In genomic region chr2:101744832-101745231, GRCh38 we compare ENCODE assay signal across 22 cellular contexts. TPM values are rescaled to one million over a fixed set of nuclear protein-coding genes. Genes with fewer than 3 reads are reported as not detected.
DNase-seq lines count a peak whose midpoint lies in the region; ATAC-seq and TF ChIP-seq lines count a peak whose summit lies in the region.
"Had no signal": no experiment of that assay in that cellular context is flagged by ENCODE, and none has a peak within 500 bp of the region (broad histone marks: within the 10 kb centered on the region; RNA-seq: fewer than 3 reads in every experiment).

No MANE protein-coding gene starts in this region.

- H3K4me3 ChIP-seq in OCI-LY1 (ENCODE audit: low read depth, low read length, poor library complexity, severe bottlenecking): no peak overlapping the region
- H3K4me3 ChIP-seq: GM23338, lower lobe of right lung, pancreas, PC-9, SJCRH30, thyroid gland had no signal

- H3K36me3 Mint-ChIP-seq in activated naive CD4-positive, alpha-beta T cell treated with anti-CD3 and anti-CD28 coated beads, Interleukin-2, amount 50 U/mL, for 72 hours: peaks cover 0 to 6% of the 10 kb centered on the region in 2 donors
- H3K36me3 Mint-ChIP-seq in stimulated activated naive CD8-positive, alpha-beta T cell treated with anti-CD3 and anti-CD28 coated beads, Interleukin-15, Interleukin-2, amounts not matched to agents 100 ng/mL and 50 ng/mL, for 24 hours (ENCODE audit: low read depth): no peaks in the 10 kb centered on the region
- H3K36me3 Mint-ChIP-seq: activated CD4-positive, alpha-beta memory T cell treated with anti-CD3 and anti-CD28 coated beads for 36 hours; immature natural killer cell had no signal

- H3F3A ChIP-seq in OCI-LY1 (ENCODE audit: insufficient read depth, low read length): no peaks in the 10 kb centered on the region

- H3K36me3 ChIP-seq in OCI-LY1 (ENCODE audit: insufficient read depth, low read length): no peaks in the 10 kb centered on the region
- H3K36me3 ChIP-seq: lower lobe of right lung, pancreas, thyroid gland had no signal

- H3K4me2 ChIP-seq in OCI-LY1 (ENCODE audit: low read length): peak overlapping the region; percentile 33; the same call in 1 of the 2 replicates

- H3K9me3 Mint-ChIP-seq in activated naive CD4-positive, alpha-beta T cell treated with anti-CD3 and anti-CD28 coated beads, Interleukin-2, amount 50 U/mL, for 72 hours: no peaks in the 10 kb centered on the region
- no peaks in the 10 kb centered on the region for H3K9me3 Mint-ChIP-seq in stimulated activated naive CD8-positive, alpha-beta T cell treated with anti-CD3 and anti-CD28 coated beads, Interleukin-15, Interleukin-2, amounts not matched to agents 100 ng/mL and 50 ng/mL, for 24 hours
- H3K9me3 Mint-ChIP-seq: activated CD4-positive, alpha-beta memory T cell treated with anti-CD3 and anti-CD28 coated beads for 36 hours; GM23338; immature natural killer cell had no signal

- H3K27me3 ChIP-seq in OCI-LY1 (ENCODE audit: insufficient read depth, low read length) (no peaks in the 10 kb centered on the region), layer of hippocampus (ENCODE audit: control insufficient read depth, insufficient read depth, low read length) (no peaks in the 10 kb centered on the region)
- H3K27me3 ChIP-seq: pancreas, SJCRH30, thyroid gland had no signal

- H3K27ac ChIP-seq in OCI-LY1 (ENCODE audit: low read depth, low read length, poor library complexity, severe bottlenecking) (no peak overlapping the region), layer of hippocampus (ENCODE audit: low read depth, low read length) (peak overlapping the region; percentile 43)
- H3K27ac ChIP-seq: lower lobe of right lung, pancreas, SJCRH30, thyroid gland had no signal

- H3K4me1 ChIP-seq in OCI-LY1 (ENCODE audit: insufficient read depth, low read length, severe bottlenecking): peaks cover 76% of the 10 kb centered on the region
- H3K4me1 ChIP-seq: SJCRH30 had no signal

- no peak overlapping the region for H3K4me3 Mint-ChIP-seq in stimulated activated naive CD8-positive, alpha-beta T cell treated with anti-CD3 and anti-CD28 coated beads, Interleukin-15, Interleukin-2, amounts not matched to agents 100 ng/mL and 50 ng/mL, for 24 hours
- H3K4me3 Mint-ChIP-seq: activated CD4-positive, alpha-beta memory T cell treated with anti-CD3 and anti-CD28 coated beads for 36 hours; GM23338; immature natural killer cell had no signal

- ATAC-seq in activated naive CD4-positive, alpha-beta T cell treated with anti-CD3 and anti-CD28 coated beads, Interleukin-2, amount 50 U/mL, for 72 hours: peak; percentile 44 to 56
- no peak for ATAC-seq in HG02840 (IDR thresholded peaks at IDR 0.05; ENCODE audit: low FRiP score, unreplicated experiment)
- ATAC-seq: GM23338, lower lobe of right lung, pancreas, right cardiac atrium had no signal

- H3K27ac Mint-ChIP-seq in activated naive CD4-positive, alpha-beta T cell treated with anti-CD3 and anti-CD28 coated beads, Interleukin-2, amount 50 U/mL, for 72 hours: peak overlapping the region in 1 of 2 donors; percentile 55
- peak overlapping the region; percentile 5 for H3K27ac Mint-ChIP-seq in stimulated activated naive CD8-positive, alpha-beta T cell treated with anti-CD3 and anti-CD28 coated beads, Interleukin-15, Interleukin-2, amounts not matched to agents 100 ng/mL and 50 ng/mL, for 24 hours
- H3K27ac Mint-ChIP-seq: activated CD4-positive, alpha-beta memory T cell treated with anti-CD3 and anti-CD28 coated beads for 36 hours had no signal

- TF ChIP-seq CTCF in OCI-LY1 (IDR thresholded peaks at IDR 0.05; ENCODE audit: low read length): no peak

- H3K9me2 ChIP-seq in OCI-LY1 (ENCODE audit: low read depth, low read length): no peaks in the 10 kb centered on the region

- no peak for DNase-seq in activated naive CD4-positive, alpha-beta T cell treated with anti-CD3 and anti-CD28 coated beads, Interleukin-2, amount 50 U/mL, for 72 hours (ENCODE audit: low spot score in 2 of 2)
- DNase-seq in activated naive CD4-positive, alpha-beta T cell treated with anti-CD3 and anti-CD28 coated beads, Interleukin-2, amount 50 U/mL, for 16 hours: no peak
- no peak for DNase-seq in stimulated activated CD8-positive, alpha-beta memory T cell treated with anti-CD3 and anti-CD28 coated beads, Interleukin-4, amount 100 ng/mL, for 48 hours
- DNase-seq in NCI-H1092 treated with DMSO at 0.1 percent for 48 hours (lab: John Stamatoyannopoulos, UW): no peak
- DNase-seq: activated CD4-positive, alpha-beta memory T cell treated with anti-CD3 and anti-CD28 coated beads for 36 hours; activated T-cell treated with anti-CD3 and anti-CD28 coated beads, Interleukin-2, amount 50 U/mL, for 48 hours; dermis blood vessel endothelial cell; foreskin fibroblast; immature natural killer cell; lower lobe of right lung; NCI-H1694; NCI-H82; pancreas; PC-9; right cardiac atrium; SJCRH30; thyroid gland had no signal

- H3K79me2 ChIP-seq in OCI-LY1 (ENCODE audit: insufficient read depth, low read length): peaks cover 68% of the 10 kb centered on the region

- H3K27me3 Mint-ChIP-seq in stimulated activated naive CD8-positive, alpha-beta T cell treated with anti-CD3 and anti-CD28 coated beads, Interleukin-15, Interleukin-2, amounts not matched to agents 100 ng/mL and 50 ng/mL, for 24 hours: no peaks in the 10 kb centered on the region
- H3K27me3 Mint-ChIP-seq: activated CD4-positive, alpha-beta memory T cell treated with anti-CD3 and anti-CD28 coated beads for 36 hours had no signal

- no peak overlapping the region for H2AFZ ChIP-seq in OCI-LY1 (ENCODE audit: low read length)
- H2AFZ ChIP-seq: GM23338, PC-9 had no signal

- H3K9me3 ChIP-seq in OCI-LY1 (ENCODE audit: low read length): no peaks in the 10 kb centered on the region
- H3K9me3 ChIP-seq: lower lobe of right lung, pancreas, thyroid gland had no signal

- no peaks in the 10 kb centered on the region for H4K20me1 ChIP-seq in OCI-LY1 (ENCODE audit: insufficient read depth, low read length)

- peaks cover 83% of the 10 kb centered on the region for H3K4me1 Mint-ChIP-seq in stimulated activated naive CD8-positive, alpha-beta T cell treated with anti-CD3 and anti-CD28 coated beads, Interleukin-15, Interleukin-2, amounts not matched to agents 100 ng/mL and 50 ng/mL, for 24 hours (ENCODE audit: low read depth)

- H3K9ac ChIP-seq in OCI-LY1 (ENCODE audit: low read length): no peak overlapping the region

RNA-seq across cellular contexts. Expression of gene MAP4K4, which starts 47.3 kb away (rescaled TPM):
- total RNA-seq in activated naive CD4-positive, alpha-beta T cell treated with anti-CD3 and anti-CD28 coated beads, Interleukin-2, amount 50 U/mL, for 72 hours: 10 to 100 TPM; 82.9 to 94.3 TPM
